9 cellular contexts compared by ENCODE assay signal in genomic region chr16:72985148-72985882, GRCh38.
DNase-seq lines count a peak whose midpoint lies in the region; ATAC-seq, FAIRE-seq and TF ChIP-seq lines count a peak whose summit lies in the region.
"Had no signal": no experiment of that assay in that cellular context is flagged by ENCODE, and none has a peak within 500 bp of the region (broad histone marks: within the 10 kb centered on the region; RNA-seq: fewer than 3 reads in every experiment).

No MANE protein-coding gene starts in this region.

- H3K27me3 ChIP-seq in duodenal mucosa (ENCODE audit: control insufficient read depth in 1 of 2, insufficient read depth in 2 of 2, low read length in 2 of 2) (no peaks in the 10 kb centered on the region), mesenchymal stem cell (ENCODE audit: control insufficient read depth in 1 of 2, insufficient read depth in 1 of 2, low read length in 2 of 2) (no peaks in the 10 kb centered on the region), testis (no peaks in the 10 kb centered on the region)

- peak overlapping the region in 1 of 2 experiments; percentile 50 for H3K18ac ChIP-seq in mesenchymal stem cell (ENCODE audit: low read depth in 1 of 2, low read length in 2 of 2)

- H3K4me2 ChIP-seq in mesenchymal stem cell (ENCODE audit: low read length, poor library complexity, severe bottlenecking), result no peak overlapping the region

- H3K4me3 ChIP-seq in duodenal mucosa (ENCODE audit: low read depth in 1 of 2, low read length in 2 of 2) (no peak overlapping the region), mesenchymal stem cell (ENCODE audit: insufficient read depth in 1 of 2, low read depth in 1 of 2, low read length in 2 of 2) (peak overlapping the region in 1 of 2 experiments; percentile 60), testis (no peak overlapping the region)

- 75% methylated on average over 10 of the region's 11 CpGs for WGBS in mesenchymal stem cell
- 37 to 52% methylated on average over 11 of the region's 11 CpGs for WGBS in testis, 2 donors

- H2BK15ac ChIP-seq in mesenchymal stem cell (ENCODE audit: low read depth, poor library complexity, severe bottlenecking), result no peak overlapping the region

- intact Hi-C loops in testis (cut with DNase I; ENCODE audit: low total_unique reads), result loop anchor here (10.0 kb wide), 1 partner anchor 51 kb away; no protein-coding TSS in a partner anchor

- H3K14ac ChIP-seq in mesenchymal stem cell (ENCODE audit: low read length in 2 of 2), result peak overlapping the region in 1 of 2 experiments; percentile 21

- no peak overlapping the region for H2BK5ac ChIP-seq in mesenchymal stem cell (ENCODE audit: low read depth, low read length, poor library complexity, severe bottlenecking)

- H3K36me3 ChIP-seq in duodenal mucosa (ENCODE audit: control insufficient read depth in 1 of 2, insufficient read depth in 2 of 2, low read length in 2 of 2) (no peaks in the 10 kb centered on the region), mesenchymal stem cell (ENCODE audit: control insufficient read depth in 1 of 2, insufficient read depth in 2 of 2, low read depth in 1 of 2, low read length in 2 of 2) (no peaks in the 10 kb centered on the region), testis (ENCODE audit: low read depth, missing control alignments) (no peaks in the 10 kb centered on the region)

- H3K27ac ChIP-seq in duodenal mucosa (ENCODE audit: low read depth, low read length) (peak overlapping the region; percentile 39), mesenchymal stem cell (ENCODE audit: low read length, poor library complexity, severe bottlenecking) (no peak overlapping the region), testis (peak overlapping the region; percentile 59 to 89)

- no peaks in the 10 kb centered on the region for H3K9me3 ChIP-seq in duodenal mucosa (ENCODE audit: control insufficient read depth in 1 of 2, low read length in 2 of 2)
- H3K9me3 ChIP-seq in mesenchymal stem cell (ENCODE audit: control insufficient read depth, low read length), result no peaks in the 10 kb centered on the region
- no peaks in the 10 kb centered on the region for H3K9me3 ChIP-seq in testis

- TF ChIP-seq POLR2A in testis (IDR thresholded peaks at IDR 0.05), result no peak

- ATAC-seq in HG02759 (IDR thresholded peaks at IDR 0.05; ENCODE audit: unreplicated experiment), result no peak

- H3K23ac ChIP-seq in mesenchymal stem cell (ENCODE audit: low read length in 2 of 2), result no peak overlapping the region

- H2AK5ac ChIP-seq in mesenchymal stem cell (ENCODE audit: low read length, severe bottlenecking), result peak overlapping the region; percentile 22

- TF ChIP-seq CTCF in testis (IDR thresholded peaks at IDR 0.05), result no peak

- no peak overlapping the region for H2AFZ ChIP-seq in mesenchymal stem cell (ENCODE audit: low read depth, low read length)

- no peak for FAIRE-seq in urothelium cell line (lab: Jason Lieb, UNC)

- H3K4me1 ChIP-seq in duodenal mucosa (ENCODE audit: control insufficient read depth in 1 of 2, insufficient read depth in 2 of 2, low read length in 2 of 2), result peaks cover 10 to 22% of the 10 kb centered on the region in 2 donors
- peaks cover 10% of the 10 kb centered on the region for H3K4me1 ChIP-seq in mesenchymal stem cell (ENCODE audit: control insufficient read depth, insufficient read depth, low read depth, low read length)
- peaks cover 29% of the 10 kb centered on the region for H3K4me1 ChIP-seq in testis

- H3K9ac ChIP-seq in duodenal mucosa (ENCODE audit: low read depth in 1 of 2, low read length in 2 of 2) (no peak overlapping the region), mesenchymal stem cell (ENCODE audit: low read length) (peak overlapping the region; percentile 71)

- H4K91ac ChIP-seq in mesenchymal stem cell (ENCODE audit: low read length), result peak overlapping the region; percentile 77

- H2BK12ac ChIP-seq in mesenchymal stem cell (ENCODE audit: low read length in 2 of 2), result peak overlapping the region; percentile 31 to 77

- DNase-seq in NCI-H1694 (lab: John Stamatoyannopoulos, UW) (peak; percentile 16), mesenchymal stem cell (peak; percentile 58), testis (peak; percentile 63), urothelium cell line (ENCODE audit: low spot score) (no peak), GOT3 (lab: John Stamatoyannopoulos, UW) (no peak), retina (no peak)
- DNase-seq: effector CD8-positive, alpha-beta T cell had no signal

- H2BK120ac ChIP-seq in mesenchymal stem cell (ENCODE audit: low read depth, low read length), result peak overlapping the region; percentile 43

- H4K8ac ChIP-seq in mesenchymal stem cell (ENCODE audit: low read length), result no peak overlapping the region

- H3K79me1 ChIP-seq in mesenchymal stem cell (replicated peaks; ENCODE audit: low read length, poor library complexity, severe bottlenecking), result peaks cover 47% of the 10 kb centered on the region

- H3K4ac ChIP-seq in mesenchymal stem cell (ENCODE audit: low read depth in 1 of 2, low read length in 2 of 2), result no peak overlapping the region

Comparison
In these comparisons a context has a peak if more than half of its experiments do, and no peak if none do; other contexts are left out.
1. DNase-seq: peak in NCI-H1694 (single experiment), mesenchymal stem cell (single experiment) and testis (single experiment); none in urothelium cell line (single experiment), GOT3 (single experiment) and retina (single experiment).